Comparison of ENCODE assay signal across 8 cellular contexts in the genomic region with DNA sequence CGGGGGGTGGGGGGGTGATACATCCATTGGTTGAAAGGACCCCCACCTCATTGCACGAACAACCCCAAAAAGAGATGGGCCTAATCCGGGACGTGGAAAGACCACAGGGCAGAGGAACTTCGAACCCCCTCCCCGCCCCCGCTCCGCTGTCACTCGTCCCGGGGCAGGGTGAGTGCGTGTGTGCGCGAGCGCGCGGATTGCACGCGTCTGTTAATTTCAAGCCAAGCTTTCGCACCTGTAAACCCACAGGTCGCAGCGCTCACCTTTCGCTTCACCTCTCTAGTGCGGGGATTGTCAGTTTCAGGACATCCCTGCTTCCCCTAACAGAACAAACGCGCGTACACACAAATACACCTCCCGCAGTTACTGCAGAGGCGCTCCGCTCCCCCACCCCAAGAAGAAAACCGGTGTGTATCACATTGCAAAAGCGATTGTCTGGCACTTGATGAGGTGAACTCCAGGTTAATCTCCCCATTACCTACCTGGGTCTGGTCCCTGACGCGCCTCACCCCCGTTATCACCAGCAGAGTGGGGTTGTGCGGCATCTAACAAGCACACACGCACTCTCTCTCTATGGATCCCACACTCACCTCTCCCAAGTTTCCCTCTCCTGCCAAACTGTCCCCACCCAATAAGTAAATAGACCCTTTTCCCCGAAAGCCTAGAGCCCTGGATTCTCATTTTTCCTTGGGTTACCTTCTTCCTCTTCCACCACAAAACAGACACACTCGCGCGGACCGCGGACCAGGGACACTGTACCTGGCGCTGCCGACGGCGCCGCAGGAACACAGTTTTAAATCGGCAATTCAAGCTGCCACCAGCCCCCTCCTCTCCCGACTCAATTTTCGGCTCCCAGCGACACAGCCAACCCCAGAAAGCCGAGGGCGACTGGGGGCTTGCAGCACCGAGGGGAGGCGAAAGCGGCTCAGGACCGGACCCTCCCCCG. TPM values are rescaled to one million over a fixed set of nuclear protein-coding genes. Genes with fewer than 3 reads are reported as not detected.
DNase-seq lines count a peak whose midpoint lies in the region; ATAC-seq and TF ChIP-seq lines count a peak whose summit lies in the region.

No MANE protein-coding gene starts in this region.

- POLR2A ChIA-PET in Caco-2 (lab: Charles Lee) = no interaction called here
- POLR2A ChIA-PET in PC-9 (lab: Charles Lee; ENCODE audit: unreplicated experiment) = no interaction called here

- peaks cover 28% of the 10 kb centered on the region for H3K27me3 Mint-ChIP-seq in Caco-2 (ENCODE audit: insufficient read depth, unreplicated experiment)
- H3K27me3 Mint-ChIP-seq in osteocyte (ENCODE audit: unreplicated experiment) = peaks cover 56% of the 10 kb centered on the region

- H3K4me2 ChIP-seq in PC-9 = peak overlapping the region; percentile 97

- peak overlapping the region; percentile 26 for H3K4me3 ChIP-seq in Caco-2 (ENCODE audit: low read depth, low read length)
- H3K4me3 ChIP-seq in PC-9 = peak overlapping the region; percentile 77; the same call in 1 of the 2 replicates
- H3K4me3 ChIP-seq in esophagus squamous epithelium = peak overlapping the region; percentile 23 to 64 (median 45)

- H3K9me3 ChIP-seq in Caco-2 (peaks cover 6% of the 10 kb centered on the region), PC-9 (ENCODE audit: insufficient read depth, low read depth) (no peaks in the 10 kb centered on the region), esophagus squamous epithelium (no peaks in the 10 kb centered on the region)

- H3K36me3 Mint-ChIP-seq in Caco-2 (ENCODE audit: insufficient read depth, unreplicated experiment) (no peaks in the 10 kb centered on the region), osteocyte (ENCODE audit: unreplicated experiment) (peaks cover 3% of the 10 kb centered on the region)

- 1 to 23% methylated on average over 33 to 42 of the region's 58 CpGs for WGBS in esophagus squamous epithelium, 2 donors

- H3K27ac ChIP-seq in PC-9 = no peak overlapping the region
- H3K27ac ChIP-seq in esophagus squamous epithelium = peak overlapping the region in 1 of 4 donors; percentile 76

- intact Hi-C loops in Caco-2 (cut with micrococcal nuclease; ENCODE audit: unreplicated experiment) (no loop called here), PC-9 (cut with micrococcal nuclease; ENCODE audit: unreplicated experiment) (loop anchor here (5.0 kb wide), 1 partner anchor 399 kb away; no protein-coding TSS in a partner anchor), esophagus squamous epithelium (cut with DNase I) (loop anchor here (5.0 to 10.0 kb wide), 2 partner anchors 339 to 542 kb away; no protein-coding TSS in a partner anchor)

- no peak for ATAC-seq in HG03571 (IDR thresholded peaks at IDR 0.05; ENCODE audit: unreplicated experiment)
- no peak for ATAC-seq in GM18861 (IDR thresholded peaks at IDR 0.05; ENCODE audit: unreplicated experiment)

- no peaks in the 10 kb centered on the region for H3K9me2 ChIP-seq in PC-9 (ENCODE audit: insufficient read depth)

- H3K79me2 ChIP-seq in PC-9 (ENCODE audit: low read depth) = no peaks in the 10 kb centered on the region

- H3K4me1 Mint-ChIP-seq in Caco-2 (ENCODE audit: low read depth, unreplicated experiment) = peaks cover 8% of the 10 kb centered on the region
- H3K4me1 Mint-ChIP-seq in osteocyte (ENCODE audit: unreplicated experiment) = peaks cover 54% of the 10 kb centered on the region

- BruUV-seq in Caco-2 (replicated peaks; lab: Mats Ljungman, UMichigan) (no TSS peak), PC-9 (replicated peaks; lab: Mats Ljungman, UMichigan) (no TSS peak)

- no peaks in the 10 kb centered on the region for H3K36me3 ChIP-seq in Caco-2 (ENCODE audit: control insufficient read depth, insufficient read depth, low read length)
- H3K36me3 ChIP-seq in PC-9 (ENCODE audit: low read depth) = no peaks in the 10 kb centered on the region
- H3K36me3 ChIP-seq in esophagus squamous epithelium = no peaks in the 10 kb centered on the region

- peaks cover 13% of the 10 kb centered on the region; the same call in 1 of the 2 replicates for H3F3A ChIP-seq in PC-9 (ENCODE audit: insufficient read depth, low read depth)

- H4K20me1 ChIP-seq in PC-9 (ENCODE audit: insufficient read depth) = no peaks in the 10 kb centered on the region

- CTCF ChIA-PET in Caco-2 (lab: Charles Lee) (interaction anchor here (0.6 kb wide), 1 partner anchor 26 kb away, joined by 4 read pairs; no protein-coding TSS in a partner anchor), PC-9 (lab: Charles Lee) (no interaction called here)

- H3K4me1 ChIP-seq in Caco-2 (peaks cover 44% of the 10 kb centered on the region), PC-9 (replicated peaks; ENCODE audit: insufficient read depth) (peaks cover 30% of the 10 kb centered on the region), esophagus squamous epithelium (peaks cover 50 to 86% (median 71%) of the 10 kb centered on the region in 3 donors)

- DNase-seq in Caco-2 (no peak), PC-9 (no peak), esophagus squamous epithelium (lab: John Stamatoyannopoulos, UW) (no peak), osteocyte (ENCODE audit: extremely low spot score, unreplicated experiment) (peak; percentile 80), NCI-H2081 treated with DMSO at 0.1 percent for 48 hours (lab: John Stamatoyannopoulos, UW) (no peak), MV-4-11 (lab: John Stamatoyannopoulos, UW) (no peak)

- TF ChIP-seq CTCF in Caco-2 (IDR thresholded peaks at IDR 0.05; ENCODE audit: insufficient read depth in 1 of 2, low read depth in 1 of 2, low read length in 1 of 2, severe bottlenecking in 1 of 2, unreplicated experiment in 1 of 2) = no peak
- TF ChIP-seq CTCF in PC-9 (conservative IDR thresholded peaks at IDR 0.05) = no peak
- TF ChIP-seq CTCF in esophagus squamous epithelium (IDR thresholded peaks at IDR 0.05) = no peak
- TF ChIP-seq CTCF in osteocyte (IDR thresholded peaks at IDR 0.05) = no peak

- H3K27ac Mint-ChIP-seq in Caco-2 (ENCODE audit: unreplicated experiment) (no peak overlapping the region), osteocyte (ENCODE audit: unreplicated experiment) (no peak overlapping the region)

- no peak overlapping the region for H2AFZ ChIP-seq in PC-9

- no peak for TF ChIP-seq POLR2A in esophagus squamous epithelium (IDR thresholded peaks at IDR 0.05)

- H3K4me3 Mint-ChIP-seq in Caco-2 (ENCODE audit: unreplicated experiment) (peak overlapping the region; percentile 92), osteocyte (ENCODE audit: unreplicated experiment) (peak overlapping the region; percentile 59)

- H3K9me3 Mint-ChIP-seq in Caco-2 (ENCODE audit: unreplicated experiment) (no peaks in the 10 kb centered on the region), osteocyte (ENCODE audit: unreplicated experiment) (no peaks in the 10 kb centered on the region)

- H3K27me3 ChIP-seq in Caco-2 (replicated peaks; ENCODE audit: control insufficient read depth, insufficient read depth, low read length) (peaks cover 16% of the 10 kb centered on the region), PC-9 (ENCODE audit: insufficient read depth, low read depth) (peaks cover 11% of the 10 kb centered on the region; the same call in 1 of the 2 replicates), esophagus squamous epithelium (peaks cover 4 to 97% (median 19%) of the 10 kb centered on the region in 4 donors)

RNA-seq across cellular contexts. Expression of gene CYP26B1, which starts 1.0 kb away (rescaled TPM):
- total RNA-seq in Caco-2 (2022) = 1.7 and 2.8 TPM in 2 replicates
- 0.55 and 1.3 TPM in 2 replicates for total RNA-seq in PC-9 (2021)
- total RNA-seq in esophagus squamous epithelium = 1 to 10 TPM in 3 of 4 donors, under 1 TPM in 1; 0.62 to 6.7 (median 1.3) TPM
- total RNA-seq in osteocyte = 0.89 and 1.3 TPM in 2 replicates

Comparison
In these comparisons a context has a peak if more than half of its experiments do, and no peak if none do; other contexts are left out.
1. H3K4me3 ChIP-seq: peak in every context shown above with its lines; median percentile 77 in PC-9; 45 in esophagus squamous epithelium; 26 in Caco-2.